Comparison of ENCODE assay signal across 29 cellular contexts in the genomic region with DNA sequence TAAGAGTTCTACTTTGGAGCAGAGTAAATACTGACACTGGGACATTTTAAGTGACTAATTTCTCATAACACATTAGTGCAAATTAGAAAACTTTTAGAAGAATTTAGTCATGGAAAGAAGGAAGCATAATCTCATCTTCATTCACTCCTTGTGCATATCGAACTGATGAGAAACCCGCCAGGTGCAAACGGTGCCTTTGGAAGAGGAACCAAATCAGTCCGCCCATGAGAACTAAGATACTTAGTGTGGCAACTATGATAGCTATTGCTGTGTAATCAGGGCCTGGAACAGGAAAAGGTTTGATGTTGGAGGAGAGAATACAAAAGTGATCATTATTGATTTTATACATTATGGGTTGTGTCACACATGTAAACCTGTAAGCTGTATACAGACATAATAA.
"Had no signal": no experiment of that assay in that cellular context is flagged by ENCODE, and none has a peak within 500 bp of the region (broad histone marks: within the 10 kb centered on the region; RNA-seq: fewer than 3 reads in every experiment).

No MANE protein-coding gene starts in this region.

- DNase-seq: colonic mucosa; cortex of kidney; dermis blood vessel endothelial cell; dorsolateral prefrontal cortex; effector CD4-positive, alpha-beta T cell; effector CD8-positive, alpha-beta T cell; effector memory CD4-positive, alpha-beta T cell; effector memory CD8-positive, alpha-beta T cell; endodermal cell; erythroblast; esophagus squamous epithelium; foreskin fibroblast; foreskin keratinocyte; foreskin melanocyte; gastrocnemius medialis; glutamatergic neuron; head of caudate nucleus; heart left ventricle; heart right ventricle had no signal

- H3K27ac ChIP-seq: colonic mucosa, coronary artery, dorsolateral prefrontal cortex, epithelial cell of prostate, esophagus muscularis mucosa, esophagus squamous epithelium, foreskin keratinocyte, gastrocnemius medialis, gastroesophageal sphincter, heart left ventricle, heart right ventricle had no signal

- H3K27me3 ChIP-seq: colonic mucosa, dorsolateral prefrontal cortex, esophagus muscularis mucosa, esophagus squamous epithelium, gastrocnemius medialis, gastroesophageal sphincter, heart left ventricle, heart right ventricle had no signal

- FAIRE-seq: colon, endometrium, endothelial cell of umbilical vein, frontal cortex had no signal

- H3K9me3 ChIP-seq: colonic mucosa, esophagus muscularis mucosa, esophagus squamous epithelium, gastrocnemius medialis, gastroesophageal sphincter, heart left ventricle, heart right ventricle had no signal

- H3K4me1 ChIP-seq: colonic mucosa, esophagus muscularis mucosa, esophagus squamous epithelium, foreskin keratinocyte, gastrocnemius medialis, gastroesophageal sphincter had no signal

- H3K4me3 Mint-ChIP-seq: dendritic cell treated with granulocyte-macrophage colony-stimulating factor and Interleukin-4, amounts not matched to agents 40 ng/mL and 50 ng/mL, for 4 days; effector memory CD8-positive, alpha-beta T cell; endodermal cell had no signal

- H3K4me1 Mint-ChIP-seq: endodermal cell had no signal

- ATAC-seq: effector memory CD8-positive, alpha-beta T cell; esophagus mucosa; foreskin keratinocyte; gastrocnemius medialis; gastroesophageal sphincter; heart left ventricle; heart right ventricle had no signal

- H3K9me3 Mint-ChIP-seq: dendritic cell treated with granulocyte-macrophage colony-stimulating factor and Interleukin-4, amounts not matched to agents 40 ng/mL and 50 ng/mL, for 4 days; effector memory CD8-positive, alpha-beta T cell; endodermal cell had no signal

- H3K27me3 Mint-ChIP-seq: dendritic cell treated with granulocyte-macrophage colony-stimulating factor and Interleukin-4, amounts not matched to agents 40 ng/mL and 50 ng/mL, for 4 days had no signal

- H3K36me3 ChIP-seq: colonic mucosa, esophagus muscularis mucosa, esophagus squamous epithelium, gastrocnemius medialis, gastroesophageal sphincter, heart left ventricle, heart right ventricle had no signal

- H3K4me3 ChIP-seq: colonic mucosa, coronary artery, dorsolateral prefrontal cortex, esophagus muscularis mucosa, esophagus squamous epithelium, gastrocnemius medialis, gastroesophageal sphincter, heart left ventricle, heart right ventricle had no signal

- H3K27ac Mint-ChIP-seq: dendritic cell treated with granulocyte-macrophage colony-stimulating factor and Interleukin-4, amounts not matched to agents 40 ng/mL and 50 ng/mL, for 4 days; effector memory CD8-positive, alpha-beta T cell; endodermal cell had no signal
